8 cellular contexts compared by ENCODE assay signal in genomic region chr1:89524369-89525168, GRCh38. TPM values are rescaled to one million over a fixed set of nuclear protein-coding genes. Genes with fewer than 3 reads are reported as not detected.
DNase-seq lines count a peak whose midpoint lies in the region; ATAC-seq, FAIRE-seq and TF ChIP-seq lines count a peak whose summit lies in the region.

Gene LRRC8B (plus strand): TSS chr1:89524829. CDS start chr1:89582651, 57,822 bp downstream.

- H3K36me3 Mint-ChIP-seq in activated naive CD4-positive, alpha-beta T cell treated with anti-CD3 and anti-CD28 coated beads, Interleukin-2, amount 50 U/mL, for 72 hours = peaks cover 18 to 30% of the 10 kb centered on the region in 2 donors

- no peak for TF ChIP-seq CTCF in omental fat pad (IDR thresholded peaks at IDR 0.05)
- peak in 1 of 3 experiments; percentile 12 for TF ChIP-seq CTCF in testis (IDR thresholded peaks at IDR 0.05)

- peak; percentile 78 to 79 for ATAC-seq in activated naive CD4-positive, alpha-beta T cell treated with anti-CD3 and anti-CD28 coated beads, Interleukin-2, amount 50 U/mL, for 72 hours
- ATAC-seq in omental fat pad (ENCODE audit: low FRiP score) = peak; percentile 97

- H3K4me3 ChIP-seq in H7 (ENCODE audit: insufficient read depth, low read depth, low read length) (peak within 1 kb of the TSS; percentile 98), testis (peak within 1 kb of the TSS; percentile 91 to 96)

- H3K27me3 ChIP-seq in H7 (ENCODE audit: control insufficient read depth, insufficient read depth, low read length) (no peaks in the 10 kb centered on the region), testis (no peaks in the 10 kb centered on the region)

- 1% methylated on average over 54 of the region's 85 CpGs; no CpG with 5 or more reads in 1 of the 2 donors for WGBS in testis, 2 donors

- no peak for TF ChIP-seq POLR2A in testis (IDR thresholded peaks at IDR 0.05)

- H3K4me1 ChIP-seq in testis = no peaks in the 10 kb centered on the region

- H3K9me3 Mint-ChIP-seq in activated naive CD4-positive, alpha-beta T cell treated with anti-CD3 and anti-CD28 coated beads, Interleukin-2, amount 50 U/mL, for 72 hours = peaks cover 3 to 9% of the 10 kb centered on the region in 2 donors

- peak within 1 kb of the TSS in 1 of 2 donors; percentile 96 for H3K27ac Mint-ChIP-seq in activated naive CD4-positive, alpha-beta T cell treated with anti-CD3 and anti-CD28 coated beads, Interleukin-2, amount 50 U/mL, for 72 hours

- no peaks in the 10 kb centered on the region for H3K9me3 ChIP-seq in testis

- intact Hi-C loops in testis (cut with DNase I; ENCODE audit: low total_unique reads) = no loop called here

- H3K27ac ChIP-seq in testis = peak within 1 kb of the TSS; percentile 86 to 91

- no peaks in the 10 kb centered on the region for H3K36me3 ChIP-seq in H7 (replicated peaks; ENCODE audit: control insufficient read depth, insufficient read depth, low read length)
- no peaks in the 10 kb centered on the region for H3K36me3 ChIP-seq in testis (ENCODE audit: low read depth, missing control alignments)

- DNase-seq in H7 = peak; percentile 94
- DNase-seq in M059J (ENCODE audit: low read depth) = peak; percentile 68
- peak; percentile 64 for DNase-seq in SKM-1 (lab: John Stamatoyannopoulos, UW; ENCODE audit: unreplicated experiment)
- DNase-seq in activated naive CD4-positive, alpha-beta T cell treated with anti-CD3 and anti-CD28 coated beads, Interleukin-2, amount 50 U/mL, for 72 hours (ENCODE audit: low spot score in 2 of 2) = peak; percentile 84 to 95
- peak; percentile 88 for DNase-seq in glomerular visceral epithelial cell (ENCODE audit: extremely low spot score)
- DNase-seq in omental fat pad (ENCODE audit: low spot score) = peak; percentile 56
- peak; percentile 93 for DNase-seq in testis

- peak; percentile 31 for FAIRE-seq in G401.6 (lab: Jason Lieb, UNC)

RNA-seq across cellular contexts. Expression of gene LRRC8B, which starts in this region (rescaled TPM):
- total RNA-seq in H7 (2014; rRNA removed; shearing (Covaris generic)) = 15.9 and 18.0 TPM in 2 replicates
- 0.30 and 0.32 TPM in 2 replicates for total RNA-seq in M059J (2014; rRNA removed; shearing (Covaris generic))
- 10 to 100 TPM; 31.1 to 47.9 TPM for total RNA-seq in activated naive CD4-positive, alpha-beta T cell treated with anti-CD3 and anti-CD28 coated beads, Interleukin-2, amount 50 U/mL, for 72 hours
- total RNA-seq in omental fat pad (10 to 100 TPM in 2 of 4 donors, 1 to 10 TPM in 2; 5.7 to 30.3 (median 10.7) TPM), testis (10 to 100 TPM; 20.5 to 42.1 TPM)
- polyA plus RNA-seq in testis (ENCODE audit: insufficient read depth, low read depth, low replicate concordance) = 29.7 TPM

Comparison
In these comparisons a context has a peak if more than half of its experiments do, and no peak if none do; other contexts are left out.
1. Peak in every context shown above with its lines: DNase-seq, ATAC-seq, H3K4me3 ChIP-seq and H3K27ac ChIP-seq.
2. Peak in DNase-seq in M059J; RNA of the gene not detected or under 1 TPM.